ENCODE assay signal across 29 cellular contexts in genomic region chr10:61068471-61068870, GRCh38.
"Had no signal": no experiment of that assay in that cellular context is flagged by ENCODE, and none has a peak within 500 bp of the region (broad histone marks: within the 10 kb centered on the region; RNA-seq: fewer than 3 reads in every experiment).

No MANE protein-coding gene starts in this region.

- H3K27ac ChIP-seq: ascending aorta, brain microvascular endothelial cell, cardiac muscle cell, PC-9 had no signal

- H3K4me1 ChIP-seq: ascending aorta had no signal

- H3K27me3 Mint-ChIP-seq: activated naive CD4-positive, alpha-beta T cell treated with anti-CD3 and anti-CD28 coated beads, Interleukin-2, amount 50 U/mL, for 24 hours had no signal

- DNase-seq: activated CD4-positive, alpha-beta T cell treated with anti-CD3 and anti-CD28 coated beads for 48 hours; activated CD4-positive, alpha-beta T cell treated with anti-CD3 and anti-CD28 coated beads, Interleukin-2, amount 50 U/mL, for 4 hours; activated CD4-positive, CD25-positive, alpha-beta regulatory T cell treated with anti-CD3 and anti-CD28 coated beads, Interleukin-2, amount 50 U/mL, for 72 hours; activated CD8-positive, alpha-beta memory T cell treated with anti-CD3 and anti-CD28 coated beads, Interleukin-2, amount 50 U/mL, for 48 hours; activated CD8-positive, alpha-beta T cell treated with anti-CD3 and anti-CD28 coated beads, Interleukin-2, amount 10 ng/mL, durations not matched to agents 7 days and 5 days; activated effector memory CD4-positive, alpha-beta T cell treated with Interleukin-2 at 50 U/mL for 16 hours; activated naive CD4-positive, alpha-beta T cell; activated T-cell treated with anti-CD3 and anti-CD28 coated beads, Interleukin-2, amount 50 U/mL, for 1 hour; amniotic stem cell; brain microvascular endothelial cell; cerebellar nuclear complex; MG63; MV-4-11; NCI-H1092 treated with DMSO at 0.1 percent for 48 hours; NCI-H1417 treated with DMSO at 0.1 percent for 48 hours; NCI-H1694; NCI-H2029; NCI-H2107; NCI-H2171 treated with DMSO at 0.1 percent for 48 hours; NCI-H226; NCI-H526; PC-9; SHP77 treated with DMSO at 0.1 percent for 48 hours; T-helper 9 cell had no signal

- H3K27me3 ChIP-seq: ascending aorta, brain microvascular endothelial cell, cardiac muscle cell, MG63 had no signal

- H2AFZ ChIP-seq: PC-9 had no signal

- H3K4me3 ChIP-seq: ascending aorta, cardiac muscle cell, MG63, PC-9 had no signal

- H3K4me3 Mint-ChIP-seq: activated CD8-positive, alpha-beta T cell treated with anti-CD3 and anti-CD28 coated beads, Interleukin-2, amount 10 ng/mL, durations not matched to agents 7 days and 5 days; activated naive CD4-positive, alpha-beta T cell treated with anti-CD3 and anti-CD28 coated beads, Interleukin-2, amount 50 U/mL, for 24 hours; T-helper 1 cell treated with Interleukin-12 subunit alpha and Interleukin-12 subunit beta and Interleukin-4 antibody, amounts not matched to agents 30 μg/mL and 1 μg/mL, for 36 hours; WTC11 had no signal

- H3K9me3 ChIP-seq: ascending aorta, MG63 had no signal

- H3K4me2 ChIP-seq: PC-9 had no signal

- H3K36me3 ChIP-seq: ascending aorta, brain microvascular endothelial cell, cardiac muscle cell, MG63 had no signal

- H3K36me3 Mint-ChIP-seq: activated naive CD4-positive, alpha-beta T cell treated with anti-CD3 and anti-CD28 coated beads, Interleukin-2, amount 50 U/mL, for 24 hours; WTC11 had no signal

- ATAC-seq: activated CD8-positive, alpha-beta T cell treated with anti-CD3 and anti-CD28 coated beads, Interleukin-2, amount 10 ng/mL, durations not matched to agents 7 days and 5 days; WTC11 had no signal

- H3K4me1 Mint-ChIP-seq: activated naive CD4-positive, alpha-beta T cell treated with anti-CD3 and anti-CD28 coated beads, Interleukin-2, amount 50 U/mL, for 24 hours; WTC11 had no signal

- H3K9me3 Mint-ChIP-seq: activated naive CD4-positive, alpha-beta T cell treated with anti-CD3 and anti-CD28 coated beads, Interleukin-2, amount 50 U/mL, for 24 hours; T-helper 1 cell treated with Interleukin-12 subunit alpha and Interleukin-12 subunit beta and Interleukin-4 antibody, amounts not matched to agents 30 μg/mL and 1 μg/mL, for 36 hours; WTC11 had no signal

- H3K27ac Mint-ChIP-seq: activated CD8-positive, alpha-beta T cell treated with anti-CD3 and anti-CD28 coated beads, Interleukin-2, amount 10 ng/mL, durations not matched to agents 7 days and 5 days; activated naive CD4-positive, alpha-beta T cell treated with anti-CD3 and anti-CD28 coated beads, Interleukin-2, amount 50 U/mL, for 24 hours; T-helper 1 cell treated with Interleukin-12 subunit alpha and Interleukin-12 subunit beta and Interleukin-4 antibody, amounts not matched to agents 30 μg/mL and 1 μg/mL, for 36 hours; WTC11 had no signal
